ENCODE assay signal across 8 cellular contexts in genomic region chr11:57546869-57547518, GRCh38. TPM values are rescaled to one million over a fixed set of nuclear protein-coding genes. Genes with fewer than 3 reads are reported as not detected.
A peak's percentile ranks its signal among the peaks of the same experiment; 100 is the strongest.
DNase-seq lines count a peak whose midpoint lies in the region; ATAC-seq, FAIRE-seq and TF ChIP-seq lines count a peak whose summit lies in the region.

No MANE protein-coding gene starts in this region.

- peak overlapping the region; percentile 90 for H3K27ac ChIP-seq in OCI-LY3 (ENCODE audit: low read length)

- no peaks in the 10 kb centered on the region for H3K27me3 ChIP-seq in OCI-LY3 (ENCODE audit: low read depth, low read length)

- H3K4me2 ChIP-seq in OCI-LY3 (ENCODE audit: low read length) = peak overlapping the region; percentile 79

- H2AFZ ChIP-seq in OCI-LY3 (ENCODE audit: low read depth, low read length) = no peak overlapping the region

- no peaks in the 10 kb centered on the region for H4K20me1 ChIP-seq in OCI-LY3 (ENCODE audit: insufficient read depth, low read length)

- H3K4me3 ChIP-seq in OCI-LY3 (ENCODE audit: low read length) = peak overlapping the region; percentile 43

- peaks cover 20% of the 10 kb centered on the region for H3K4me1 ChIP-seq in OCI-LY3 (ENCODE audit: low read length)

- no peaks in the 10 kb centered on the region for H3K9me3 ChIP-seq in OCI-LY3 (ENCODE audit: insufficient read depth, low read length)

- ATAC-seq in esophagus mucosa = peak; percentile 11

- TF ChIP-seq CTCF in OCI-LY3 (IDR thresholded peaks at IDR 0.05; ENCODE audit: low read depth, low read length) = peak; percentile 21; the same call in 1 of the 2 replicates

- TF ChIP-seq POLR2A in H54 (IDR thresholded peaks at IDR 0.05; ENCODE audit: low read depth, low read length) = no peak

- peak; percentile 15 for FAIRE-seq in H54 (lab: Jason Lieb, UNC)

- peak overlapping the region; percentile 59; the same call in 1 of the 2 replicates for H3K9ac ChIP-seq in OCI-LY3 (ENCODE audit: low read length)

- peaks cover 31% of the 10 kb centered on the region for H3K36me3 ChIP-seq in OCI-LY3 (replicated peaks; ENCODE audit: low read depth, low read length)

- H3K79me2 ChIP-seq in OCI-LY3 (ENCODE audit: low read length) = no peaks in the 10 kb centered on the region

- DNase-seq in NCI-H2227 (lab: John Stamatoyannopoulos, UW; ENCODE audit: unreplicated experiment) (peak; percentile 15), NCI-H2227 treated with DMSO at 0.1 percent for 48 hours (lab: John Stamatoyannopoulos, UW) (no peak), H54 (ENCODE audit: insufficient read length, low spot score) (peak; percentile 83), NOMO-1 treated with dmso at 0.1 percent for 144 hours (lab: John Stamatoyannopoulos, UW; ENCODE audit: unreplicated experiment) (no peak), GF-D8 (lab: John Stamatoyannopoulos, UW) (no peak)
- DNase-seq in activated effector memory CD4-positive, alpha-beta T cell treated with anti-CD3 and anti-CD28 coated beads, Interleukin-2, amount 50 U/mL, for 16 hours = no peak

RNA-seq across cellular contexts. Expression of gene SMTNL1, which starts 9.6 kb away (rescaled TPM):
- total RNA-seq in esophagus mucosa = not detected

RNA-seq across cellular contexts. Expression of gene TIMM10, which starts 16.4 kb away (rescaled TPM):
- total RNA-seq in esophagus mucosa = 43.6 TPM

RNA-seq across cellular contexts. Expression of gene UBE2L6, which starts 20.5 kb away (rescaled TPM):
- 36.9 TPM for total RNA-seq in esophagus mucosa

RNA-seq across cellular contexts. Expression of gene SLC43A1, which starts 31.5 kb away (rescaled TPM):
- total RNA-seq in esophagus mucosa = 1.00 TPM

RNA-seq across cellular contexts. Expression of gene SERPING1, which starts 50.5 kb away (rescaled TPM):
- 16.7 TPM for total RNA-seq in esophagus mucosa

Comparison
In these comparisons a context has a peak if more than half of its experiments do, and no peak if none do; other contexts are left out.
1. DNase-seq: peak in NCI-H2227 (single experiment) and H54 (single experiment); none in NCI-H2227 treated with DMSO at 0.1 percent for 48 hours (single experiment), NOMO-1 treated with dmso at 0.1 percent for 144 hours (single experiment), GF-D8 (single experiment) and activated effector memory CD4-positive, alpha-beta T cell treated with anti-CD3 and anti-CD28 coated beads, Interleukin-2, amount 50 U/mL, for 16 hours (single experiment).